8 cellular contexts compared by ENCODE assay signal in the genomic region with DNA sequence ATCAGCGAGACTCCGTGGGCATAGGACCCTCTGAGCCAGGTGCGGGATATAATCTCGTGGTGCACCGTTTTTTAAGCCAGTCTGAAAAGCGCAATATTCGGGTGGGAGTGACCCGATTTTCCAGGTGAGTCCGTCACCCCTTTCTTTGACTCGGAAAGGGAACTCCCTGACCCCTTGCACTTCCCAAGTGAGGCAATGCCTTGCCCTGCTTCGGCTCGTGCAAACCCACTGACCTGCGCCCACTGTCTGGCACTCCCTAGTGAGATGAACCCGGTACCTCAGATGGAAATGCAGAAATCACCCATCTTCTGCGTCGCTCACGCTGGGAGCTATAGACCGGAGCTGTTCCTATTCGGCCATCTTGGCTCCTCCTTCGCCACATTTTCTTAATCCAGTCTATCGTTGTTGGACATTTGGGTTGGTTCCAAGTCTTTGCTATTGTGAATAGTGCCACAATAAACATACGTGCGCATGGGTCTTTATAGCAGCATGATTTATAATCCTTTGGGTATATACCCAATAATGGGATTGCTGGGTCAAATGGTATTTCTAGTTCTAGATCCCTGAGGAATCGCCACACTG.
A peak's percentile ranks its signal among the peaks of the same experiment; 100 is the strongest.
DNase-seq lines count a peak whose midpoint lies in the region; ATAC-seq, FAIRE-seq and TF ChIP-seq lines count a peak whose summit lies in the region.
"Not testable (repeated sequence)": the region's sequence is repeated elsewhere in the genome, so short reads cannot be mapped to it uniquely, and the experiment has no call there.

No MANE protein-coding gene starts in this region.

- H3K4me3 Mint-ChIP-seq in activated CD4-positive, alpha-beta T cell treated with anti-CD3 and anti-CD28 coated beads, Interleukin-2, amount 10 ng/mL, durations not matched to agents 7 days and 5 days; glutamatergic neuron (ENCODE audit: unreplicated experiment): not testable (repeated sequence)

- CTCF ChIA-PET in A549 (lab: Yijun Ruan, JAX): interaction anchor here (0.8 to 1.5 kb wide), 2 partner anchors 53 to 343 kb away, joined by 3 to 6 read pairs; no protein-coding TSS in a partner anchor
- CTCF ChIA-PET in activated CD4-positive, alpha-beta T cell treated with anti-CD3 and anti-CD28 coated beads, Interleukin-2, amount 10 ng/mL, durations not matched to agents 7 days and 5 days (lab: Charles Lee): interaction anchor here (0.6 kb wide), 1 partner anchor 54 kb away, joined by 3 read pairs; no protein-coding TSS in a partner anchor

- H3K9me3 Mint-ChIP-seq in activated CD4-positive, alpha-beta T cell treated with anti-CD3 and anti-CD28 coated beads, Interleukin-2, amount 10 ng/mL, durations not matched to agents 7 days and 5 days; glutamatergic neuron (ENCODE audit: unreplicated experiment): not testable (repeated sequence)

- H3K4me1 ChIP-seq in A549, body of pancreas, right lobe of liver, psoas muscle, stomach: not testable (repeated sequence)

- not testable (repeated sequence) for H3K4me3 ChIP-seq in A549, MG63, body of pancreas, right lobe of liver, psoas muscle, stomach

- not testable (repeated sequence) for DNase-seq in A549 (ENCODE audit: low read depth in 1 of 2, low spot score in 1 of 2)
- peak; percentile 4 for DNase-seq in MG63
- DNase-seq in activated CD4-positive, alpha-beta T cell treated with anti-CD3 and anti-CD28 coated beads, Interleukin-2, amount 10 ng/mL, durations not matched to agents 7 days and 5 days: peak; percentile 7
- peak in 3 of 4 donors; percentile 8 to 36 (median 28) for DNase-seq in body of pancreas
- peak; percentile 16 for DNase-seq in glutamatergic neuron
- peak; percentile 38 to 75 (median 52) for DNase-seq in right lobe of liver
- DNase-seq in psoas muscle: peak; percentile 41 to 70
- DNase-seq in stomach: peak; percentile 43

- H3K4me1 Mint-ChIP-seq in activated CD4-positive, alpha-beta T cell treated with anti-CD3 and anti-CD28 coated beads, Interleukin-2, amount 10 ng/mL, durations not matched to agents 7 days and 5 days; glutamatergic neuron (ENCODE audit: low read depth, unreplicated experiment): not testable (repeated sequence)

- TF ChIP-seq RAD21 in A549 (conservative IDR thresholded peaks at IDR 0.05 in 1 of 2, IDR thresholded peaks at IDR 0.05 in 1 of 2): not testable (repeated sequence)

- H3K27me3 Mint-ChIP-seq in activated CD4-positive, alpha-beta T cell treated with anti-CD3 and anti-CD28 coated beads, Interleukin-2, amount 10 ng/mL, durations not matched to agents 7 days and 5 days; glutamatergic neuron (ENCODE audit: unreplicated experiment): not testable (repeated sequence)

- H3K36me3 ChIP-seq in MG63; body of pancreas (replicated peaks in 1 of 2; ENCODE audit: insufficient read depth in 1 of 2, low read depth in 2 of 2); right lobe of liver; psoas muscle (ENCODE audit: insufficient read depth in 1 of 2, low read depth in 1 of 2); stomach: not testable (repeated sequence)

- TF ChIP-seq EP300 in A549 (IDR thresholded peaks at IDR 0.05): not testable (repeated sequence)
- TF ChIP-seq EP300 in stomach (IDR thresholded peaks at IDR 0.05): peak; percentile 20

- H3K27ac ChIP-seq in A549, body of pancreas, right lobe of liver, psoas muscle, stomach: not testable (repeated sequence)

- not testable (repeated sequence) for H3K27ac Mint-ChIP-seq in activated CD4-positive, alpha-beta T cell treated with anti-CD3 and anti-CD28 coated beads, Interleukin-2, amount 10 ng/mL, durations not matched to agents 7 days and 5 days; glutamatergic neuron (ENCODE audit: unreplicated experiment)

- H3K27me3 ChIP-seq in MG63; body of pancreas; right lobe of liver; psoas muscle (ENCODE audit: insufficient read depth in 3 of 3, low read length in 2 of 3): not testable (repeated sequence)
- H3K27me3 ChIP-seq in stomach: peaks cover 0 to 15% (median 0%) of the 10 kb centered on the region in 3 donors

- 44% methylated on average over 24 of the region's 24 CpGs for WGBS in A549 (ENCODE audit: missing lambda C conversion rate)
- WGBS in body of pancreas, 2 donors: 84 to 86% methylated on average over 24 of the region's 24 CpGs
- 85% methylated on average over 24 of the region's 24 CpGs for WGBS in right lobe of liver (ENCODE audit: insufficient coverage, low coverage, low lambda C conversion rate, missing lambda C conversion rate)
- 91 to 94% (median 93%) methylated on average over 24 of the region's 24 CpGs for WGBS in psoas muscle, 3 donors
- WGBS in stomach, 5 donors: 91 to 94% (median 92%) methylated on average over 24 of the region's 24 CpGs

- TF ChIP-seq POLR2A in A549 (IDR thresholded peaks at IDR 0.05; ENCODE audit: low read length); right lobe of liver (IDR thresholded peaks at IDR 0.05); stomach (IDR thresholded peaks at IDR 0.05): not testable (repeated sequence)
- TF ChIP-seq POLR2A in body of pancreas (IDR thresholded peaks at IDR 0.05): peak in 1 of 3 donors; percentile 19

- H3K36me3 Mint-ChIP-seq in activated CD4-positive, alpha-beta T cell treated with anti-CD3 and anti-CD28 coated beads, Interleukin-2, amount 10 ng/mL, durations not matched to agents 7 days and 5 days (ENCODE audit: low read depth); glutamatergic neuron (ENCODE audit: unreplicated experiment): not testable (repeated sequence)

- H3K4me2 ChIP-seq in A549: peak overlapping the region; percentile 36

- not testable (repeated sequence) for FAIRE-seq in A549 (lab: Jason Lieb, UNC)

- peaks cover 14% of the 10 kb centered on the region for H3K9me3 ChIP-seq in A549
- peaks cover 26% of the 10 kb centered on the region for H3K9me3 ChIP-seq in MG63
- H3K9me3 ChIP-seq in body of pancreas: peaks cover 0 to 28% (median 6%) of the 10 kb centered on the region in 3 donors
- H3K9me3 ChIP-seq in right lobe of liver: peaks cover 0 to 10% (median 0%) of the 10 kb centered on the region in 4 donors
- H3K9me3 ChIP-seq in psoas muscle: peaks cover 30% of the 10 kb centered on the region
- H3K9me3 ChIP-seq in stomach: peaks cover 20 to 34% (median 30%) of the 10 kb centered on the region in 4 donors

- intact Hi-C loops in body of pancreas (cut with DNase I); right lobe of liver (cut with DNase I); psoas muscle (cut with DNase I); stomach (cut with DNase I; ENCODE audit: low total_unique reads): not testable (repeated sequence)

- POLR2A ChIA-PET in A549 (lab: Yijun Ruan, JAX); activated CD4-positive, alpha-beta T cell treated with anti-CD3 and anti-CD28 coated beads, Interleukin-2, amount 10 ng/mL, durations not matched to agents 7 days and 5 days (lab: Charles Lee): not testable (repeated sequence)

- not testable (repeated sequence) for ATAC-seq in A549, body of pancreas, right lobe of liver
- peak in 3 of 4 donors; percentile 39 to 57 (median 44) for ATAC-seq in psoas muscle

- not testable (repeated sequence) for TF ChIP-seq CTCF in A549 (IDR thresholded peaks at IDR 0.05); body of pancreas (IDR thresholded peaks at IDR 0.05); glutamatergic neuron (IDR thresholded peaks at IDR 0.05; ENCODE audit: partially characterized antibody, unreplicated experiment); right lobe of liver (IDR thresholded peaks at IDR 0.05); psoas muscle (IDR thresholded peaks at IDR 0.05); stomach (IDR thresholded peaks at IDR 0.05)
